Comparison of ENCODE assay signal across 8 cellular contexts in the genomic region with DNA sequence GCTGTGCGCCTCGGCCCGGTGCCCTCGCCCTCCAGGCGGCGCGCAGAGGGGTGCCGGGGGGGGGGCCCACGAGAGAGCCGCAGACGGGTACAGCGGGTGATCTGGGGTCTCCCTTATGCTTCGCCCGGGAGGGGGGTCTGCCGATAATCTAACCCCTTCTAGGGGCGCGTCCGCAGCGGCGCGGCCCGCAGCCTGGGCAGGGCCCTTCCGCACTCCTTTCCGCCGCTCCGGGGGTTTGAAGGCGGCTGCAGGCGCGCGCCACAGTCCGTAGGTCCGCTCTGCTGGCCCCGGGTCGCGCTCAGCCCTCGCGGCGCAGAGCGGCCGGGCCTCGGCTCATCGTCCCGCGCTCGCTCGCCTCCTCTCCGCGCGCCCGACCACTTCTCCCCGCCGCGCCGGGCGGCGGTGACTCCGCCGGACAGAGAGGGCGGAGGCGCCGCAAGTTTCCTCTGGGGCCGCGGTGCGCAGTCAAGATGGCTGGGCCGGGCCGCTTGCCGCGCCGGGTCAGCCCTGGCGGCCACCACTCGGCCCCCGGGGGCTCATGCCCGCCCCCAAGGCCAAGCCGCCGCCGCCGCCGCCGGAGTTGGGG. TPM values are rescaled to one million over a fixed set of nuclear protein-coding genes. Genes with fewer than 3 reads are reported as not detected.
DNase-seq lines count a peak whose midpoint lies in the region; ATAC-seq and TF ChIP-seq lines count a peak whose summit lies in the region.

No MANE protein-coding gene starts in this region.

- no peaks in the 10 kb centered on the region for H3K9me3 ChIP-seq in SK-N-SH
- H3K9me3 ChIP-seq in naive thymus-derived CD4-positive, alpha-beta T cell (ENCODE audit: control insufficient read depth in 2 of 3, low read length in 3 of 3): no peaks in the 10 kb centered on the region

- H3K27me3 Mint-ChIP-seq in naive thymus-derived CD4-positive, alpha-beta T cell: peaks cover 14 to 80% (median 33%) of the 10 kb centered on the region in 5 donors

- H3K9me3 Mint-ChIP-seq in naive thymus-derived CD4-positive, alpha-beta T cell: peaks cover 0 to 1% (median 0%) of the 10 kb centered on the region in 11 donors

- peak overlapping the region; percentile 81 to 94 (median 86) for H3K4me3 Mint-ChIP-seq in naive thymus-derived CD4-positive, alpha-beta T cell

- H3K4me1 ChIP-seq in SK-N-SH (ENCODE audit: control insufficient read depth in 1 of 2, insufficient read depth in 2 of 2, low read depth in 1 of 2, low read length in 1 of 2): peaks cover 3 to 25% of the 10 kb centered on the region in 2 experiments; a peak in 2 of 4 replicates
- peaks cover 4 to 5% of the 10 kb centered on the region in 2 donors for H3K4me1 ChIP-seq in naive thymus-derived CD4-positive, alpha-beta T cell (ENCODE audit: control insufficient read depth in 2 of 2, insufficient read depth in 2 of 2, low read length in 2 of 2)

- CTCF ChIA-PET in SK-N-SH (lab: Yijun Ruan, JAX): interaction anchor here (1.1 to 4.0 kb wide), 6 partner anchors 17 to 1226 kb away, joined by 3 to 24 read pairs (median 6); no protein-coding TSS in a partner anchor
- CTCF ChIA-PET in naive thymus-derived CD4-positive, alpha-beta T cell (lab: Charles Lee): no interaction called here

- intact Hi-C loops in naive thymus-derived CD4-positive, alpha-beta T cell (cut with micrococcal nuclease): loop anchor here (1.0 to 10.0 kb wide), 7 partner anchors 187 to 551 kb away; a partner anchor contains a TSS

- H3K9ac ChIP-seq in SK-N-SH: peak overlapping the region; percentile 58; the same call in 1 of the 2 replicates

- TF ChIP-seq RAD21 in SK-N-SH (IDR thresholded peaks at IDR 0.05; ENCODE audit: low read length): no peak

- H3K4me1 Mint-ChIP-seq in naive thymus-derived CD4-positive, alpha-beta T cell: peaks cover 13 to 49% (median 23%) of the 10 kb centered on the region in 7 donors

- ATAC-seq in GM18858 (IDR thresholded peaks at IDR 0.05; ENCODE audit: unreplicated experiment) (peak; percentile 14), HG02973 (IDR thresholded peaks at IDR 0.05; ENCODE audit: unreplicated experiment) (peak; percentile 23)
- no peak for ATAC-seq in naive thymus-derived CD4-positive, alpha-beta T cell

- peaks cover 24% of the 10 kb centered on the region for H3K79me2 ChIP-seq in SK-N-SH (ENCODE audit: insufficient read depth)

- no peaks in the 10 kb centered on the region for H3K36me3 Mint-ChIP-seq in naive thymus-derived CD4-positive, alpha-beta T cell

- no peaks in the 10 kb centered on the region for H3K9me2 ChIP-seq in SK-N-SH

- no peak for TF ChIP-seq EP300 in SK-N-SH (IDR thresholded peaks at IDR 0.05; ENCODE audit: borderline replicate concordance in 1 of 2, low read depth in 1 of 2, low read length in 1 of 2)

- POLR2A ChIA-PET in SK-N-SH (lab: Yijun Ruan, JAX): no interaction called here
- POLR2A ChIA-PET in naive thymus-derived CD4-positive, alpha-beta T cell (lab: Charles Lee): no interaction called here

- H3K27me3 ChIP-seq in SK-N-SH (ENCODE audit: insufficient read depth): no peaks in the 10 kb centered on the region; the same call in 1 of the 2 replicates
- H3K27me3 ChIP-seq in naive thymus-derived CD4-positive, alpha-beta T cell (ENCODE audit: control insufficient read depth in 2 of 2, insufficient read depth in 2 of 2, low read length in 2 of 2): peaks cover 3 to 9% of the 10 kb centered on the region in 2 donors

- WGBS in SK-N-SH (ENCODE audit: low lambda C conversion rate): 1% methylated on average over 17 of the region's 79 CpGs

- H3K4me3 ChIP-seq in SK-N-SH (ENCODE audit: low read depth in 2 of 2, low read length in 1 of 2) (peak overlapping the region; percentile 68 to 88), epithelial cell of esophagus (ENCODE audit: low read length) (peak overlapping the region; percentile 52)
- peak overlapping the region; percentile 80 for H3K4me3 ChIP-seq in naive thymus-derived CD4-positive, alpha-beta T cell (ENCODE audit: low read length)

- H3K27ac ChIP-seq in SK-N-SH (ENCODE audit: low read depth in 2 of 2, low read length in 1 of 2): no peak overlapping the region; a peak in 1 of 4 replicates
- no peak overlapping the region for H3K27ac ChIP-seq in naive thymus-derived CD4-positive, alpha-beta T cell (ENCODE audit: low read depth, low read length)

- peaks cover 26% of the 10 kb centered on the region for H3F3A ChIP-seq in SK-N-SH (replicated peaks; ENCODE audit: insufficient read depth)

- H4K20me1 ChIP-seq in SK-N-SH (ENCODE audit: insufficient read depth): peaks cover 30% of the 10 kb centered on the region

- H2AFZ ChIP-seq in SK-N-SH (ENCODE audit: low read depth): peak overlapping the region; percentile 46; the same call in 1 of the 2 replicates

- no peak overlapping the region for H3K27ac Mint-ChIP-seq in naive thymus-derived CD4-positive, alpha-beta T cell

- H3K36me3 ChIP-seq in SK-N-SH (replicated peaks in 1 of 2; ENCODE audit: control insufficient read depth in 1 of 2, insufficient read depth in 2 of 2, low read length in 1 of 2): peaks cover 0 to 11% of the 10 kb centered on the region in 2 experiments
- H3K36me3 ChIP-seq in naive thymus-derived CD4-positive, alpha-beta T cell (ENCODE audit: control insufficient read depth in 2 of 3, insufficient read depth in 3 of 3, low read length in 3 of 3): no peaks in the 10 kb centered on the region

- DNase-seq in AG20443 (ENCODE audit: low spot score) (peak; percentile 63), SK-N-SH (peak; percentile 62), epithelial cell of esophagus (ENCODE audit: low read depth) (peak; percentile 39), NCI-H1930 (lab: John Stamatoyannopoulos, UW) (no peak), NCI-H1105 (lab: John Stamatoyannopoulos, UW) (no peak)
- peak in 1 of 9 donors; percentile 17 for DNase-seq in naive thymus-derived CD4-positive, alpha-beta T cell

- TF ChIP-seq CTCF in SK-N-SH (IDR thresholded peaks at IDR 0.05): no peak
- TF ChIP-seq CTCF in epithelial cell of esophagus (IDR thresholded peaks at IDR 0.05; ENCODE audit: insufficient read depth, low read depth, low read length, missing control alignments): no peak

- peak overlapping the region; percentile 98 for H3K4me2 ChIP-seq in SK-N-SH

TF ChIP-seq in SK-N-SH, 30 proteins besides CTCF, POLR2A, EP300 and RAD21:
- TF ChIP-seq TCF12 (IDR thresholded peaks at IDR 0.05): no peak
- TF ChIP-seq SMC3 (IDR thresholded peaks at IDR 0.05; ENCODE audit: low read depth, low read length): no peak
- TF ChIP-seq, protein P1, sequence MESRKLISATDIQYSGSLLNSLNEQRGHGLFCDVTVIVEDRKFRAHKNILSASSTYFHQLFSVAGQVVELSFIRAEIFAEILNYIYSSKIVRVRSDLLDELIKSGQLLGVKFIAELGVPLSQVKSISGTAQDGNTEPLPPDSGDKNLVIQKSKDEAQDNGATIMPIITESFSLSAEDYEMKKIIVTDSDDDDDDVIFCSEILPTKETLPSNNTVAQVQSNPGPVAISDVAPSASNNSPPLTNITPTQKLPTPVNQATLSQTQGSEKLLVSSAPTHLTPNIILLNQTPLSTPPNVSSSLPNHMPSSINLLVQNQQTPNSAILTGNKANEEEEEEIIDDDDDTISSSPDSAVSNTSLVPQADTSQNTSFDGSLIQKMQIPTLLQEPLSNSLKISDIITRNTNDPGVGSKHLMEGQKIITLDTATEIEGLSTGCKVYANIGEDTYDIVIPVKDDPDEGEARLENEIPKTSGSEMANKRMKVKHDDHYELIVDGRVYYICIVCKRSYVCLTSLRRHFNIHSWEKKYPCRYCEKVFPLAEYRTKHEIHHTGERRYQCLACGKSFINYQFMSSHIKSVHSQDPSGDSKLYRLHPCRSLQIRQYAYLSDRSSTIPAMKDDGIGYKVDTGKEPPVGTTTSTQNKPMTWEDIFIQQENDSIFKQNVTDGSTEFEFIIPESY (IDR thresholded peaks at IDR 0.05; ENCODE audit: borderline replicate concordance, low read depth): no peak
- TF ChIP-seq NRF1 (IDR thresholded peaks at IDR 0.05; ENCODE audit: low read depth, low read length): no peak
- TF ChIP-seq RCOR1 (IDR thresholded peaks at IDR 0.05; ENCODE audit: low read length): no peak
- TF ChIP-seq, protein P2, sequence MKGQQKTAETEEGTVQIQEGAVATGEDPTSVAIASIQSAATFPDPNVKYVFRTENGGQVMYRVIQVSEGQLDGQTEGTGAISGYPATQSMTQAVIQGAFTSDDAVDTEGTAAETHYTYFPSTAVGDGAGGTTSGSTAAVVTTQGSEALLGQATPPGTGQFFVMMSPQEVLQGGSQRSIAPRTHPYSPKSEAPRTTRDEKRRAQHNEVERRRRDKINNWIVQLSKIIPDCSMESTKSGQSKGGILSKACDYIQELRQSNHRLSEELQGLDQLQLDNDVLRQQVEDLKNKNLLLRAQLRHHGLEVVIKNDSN (IDR thresholded peaks at IDR 0.05; ENCODE audit: borderline replicate concordance, low read depth): no peak

RNA-seq across cellular contexts. Expression of a gene that starts 0.6 kb away (rescaled TPM):
- 1.4 TPM in 2 replicates for polyA plus RNA-seq in SK-N-SH (2012; rRNA removed)
- polyA plus RNA-seq in SK-N-SH (2012; cell fraction: cytosol; rRNA removed): 0.81 and 1.3 TPM in 2 replicates
- polyA plus RNA-seq in SK-N-SH (2012; cell fraction: nucleus; rRNA removed): 1.4 and 1.7 TPM in 2 replicates
- total RNA-seq in naive thymus-derived CD4-positive, alpha-beta T cell: 1 to 10 TPM in 1 of 5 experiments, under 1 TPM in 4; 0.19 to 1.7 (median 0.47) TPM
- polyA plus RNA-seq in naive thymus-derived CD4-positive, alpha-beta T cell: not detected

RNA-seq across cellular contexts. Expression of a gene that starts 36.4 kb away (rescaled TPM):
- not detected in 2 replicates for polyA plus RNA-seq in SK-N-SH (2012; rRNA removed)
- not detected in 2 replicates for polyA plus RNA-seq in SK-N-SH (2012; cell fraction: cytosol; rRNA removed)
- 0.04 TPM in 1 of 2 replicates, not detected in the other for polyA plus RNA-seq in SK-N-SH (2012; cell fraction: nucleus; rRNA removed)
- not detected for total RNA-seq in naive thymus-derived CD4-positive, alpha-beta T cell
- polyA plus RNA-seq in naive thymus-derived CD4-positive, alpha-beta T cell: not detected

Comparison
In these comparisons a context has a peak if more than half of its experiments do, and no peak if none do; other contexts are left out.
1. DNase-seq: peak in AG20443 (single experiment), SK-N-SH (single experiment) and epithelial cell of esophagus (single experiment); none in NCI-H1930 (0 of 2) and NCI-H1105 (single experiment).
2. Peak in every context shown above with its lines, with median percentiles within 50 percentile points of each other: H3K4me3 ChIP-seq.